ENCODE assay signal across 8 cellular contexts in the genomic region with DNA sequence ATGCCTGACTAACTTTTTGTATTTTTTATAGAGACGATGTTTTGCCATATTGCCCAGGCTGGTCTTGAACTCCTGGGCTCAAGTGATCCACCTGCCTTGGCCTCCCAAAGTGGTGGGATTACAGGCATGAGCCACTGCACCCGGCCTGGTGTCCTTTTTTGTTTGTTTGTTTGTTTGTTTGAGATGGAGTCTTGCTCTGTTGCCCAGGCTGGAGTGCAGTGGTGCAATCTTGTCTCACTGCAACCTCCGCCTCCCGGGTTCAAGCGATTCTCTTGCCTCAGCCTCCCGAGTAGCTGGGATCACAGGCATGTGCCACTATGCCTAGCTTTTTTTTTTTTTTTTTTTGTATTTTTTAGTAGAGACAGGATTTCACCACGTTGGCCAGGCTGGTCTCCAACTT. TPM values are rescaled to one million over a fixed set of nuclear protein-coding genes. Genes with fewer than 3 reads are reported as not detected.
"Had no signal": no experiment of that assay in that cellular context is flagged by ENCODE, and none has a peak within 500 bp of the region (broad histone marks: within the 10 kb centered on the region; RNA-seq: fewer than 3 reads in every experiment).

No MANE protein-coding gene starts in this region.

RNA-seq across cellular contexts. Expression of gene GPR84, which starts 10.0 kb away (rescaled TPM):
- total RNA-seq: endothelial cell of umbilical vein, epithelial cell of proximal tubule, fibroblast of lung, kidney epithelial cell, progenitor cell of endocrine pancreas, skeletal muscle tissue, vagina had no signal
- polyA plus RNA-seq: endothelial cell of umbilical vein had no signal

RNA-seq across cellular contexts. Expression of gene NFE2, which starts 53.5 kb away (rescaled TPM):
- total RNA-seq: endothelial cell of umbilical vein, epithelial cell of proximal tubule, tibial nerve, vagina had no signal
- polyA plus RNA-seq: endothelial cell of umbilical vein had no signal
